21 cellular contexts compared by ENCODE assay signal in the genomic region with DNA sequence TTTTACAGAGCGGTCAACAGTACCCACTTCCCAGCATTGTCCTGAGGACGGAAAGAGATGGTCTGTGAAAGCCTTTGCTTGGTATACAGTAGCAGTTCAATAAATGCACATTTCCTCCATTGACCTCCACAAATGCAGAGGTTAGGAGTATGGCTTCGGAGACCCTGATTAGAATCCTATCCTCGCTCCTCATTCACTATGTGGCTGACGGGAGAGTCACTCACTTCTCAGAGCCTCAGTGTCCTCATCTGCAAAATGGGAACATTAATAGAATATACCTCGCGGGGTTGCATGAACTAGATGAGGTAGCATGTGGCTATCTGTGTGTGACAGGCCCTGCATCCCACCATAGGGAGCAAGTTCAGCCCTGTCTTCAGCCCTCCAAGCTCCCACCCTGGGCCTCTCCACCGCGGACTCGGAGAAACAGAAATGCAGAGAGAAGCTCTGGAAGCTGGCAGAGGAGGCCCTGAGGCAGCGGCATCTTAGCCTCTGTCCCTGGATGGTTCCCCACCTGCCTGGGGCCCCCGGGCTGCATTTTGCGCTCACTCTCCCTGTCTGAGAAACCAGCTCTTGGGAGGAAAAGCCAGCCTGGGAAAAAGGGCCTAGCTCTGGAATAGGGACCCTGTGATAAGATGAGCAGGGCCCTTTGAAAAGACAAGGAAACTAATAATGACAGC. TPM values are rescaled to one million over a fixed set of nuclear protein-coding genes. Genes with fewer than 3 reads are reported as not detected.
A peak's percentile ranks its signal among the peaks of the same experiment; 100 is the strongest.
DNase-seq lines count a peak whose midpoint lies in the region; ATAC-seq and TF ChIP-seq lines count a peak whose summit lies in the region.
"Had no signal": no experiment of that assay in that cellular context is flagged by ENCODE, and none has a peak within 500 bp of the region (broad histone marks: within the 10 kb centered on the region; RNA-seq: fewer than 3 reads in every experiment).

No MANE protein-coding gene starts in this region.

- H3K4me1 ChIP-seq in HEK293 (ENCODE audit: control insufficient read depth, insufficient read depth, low read length) (no peaks in the 10 kb centered on the region), suprapubic skin (peaks cover 33% of the 10 kb centered on the region), tibial nerve (peaks cover 0 to 17% (median 0%) of the 10 kb centered on the region in 4 donors)
- H3K4me1 ChIP-seq in naive thymus-derived CD4-positive, alpha-beta T cell (ENCODE audit: control insufficient read depth in 2 of 2, insufficient read depth in 2 of 2, low read length in 2 of 2): peaks cover 24 to 33% of the 10 kb centered on the region in 2 donors

- H3K36me3 Mint-ChIP-seq in central memory CD8-positive, alpha-beta T cell (ENCODE audit: insufficient read depth): no peaks in the 10 kb centered on the region
- no peaks in the 10 kb centered on the region for H3K36me3 Mint-ChIP-seq in naive thymus-derived CD4-positive, alpha-beta T cell

- no peak for DNase-seq in central memory CD8-positive, alpha-beta T cell (ENCODE audit: low spot score in 2 of 2)
- no peak for DNase-seq in naive thymus-derived CD4-positive, alpha-beta T cell
- DNase-seq in suprapubic skin (ENCODE audit: low spot score in 2 of 2) (no peak), tibial nerve (ENCODE audit: low spot score in 2 of 2) (no peak), NCI-H146 treated with DMSO at 0.1 percent for 48 hours (lab: John Stamatoyannopoulos, UW; ENCODE audit: unreplicated experiment) (no peak), DMS 273 treated with DMSO at 0.1 percent for 48 hours (lab: John Stamatoyannopoulos, UW) (no peak)
- DNase-seq: GF-D8; Karpas-422; mesenchymal stem cell; NCI-H1092; NCI-H2171 treated with DMSO at 0.1 percent for 48 hours; NCI-H774; nephron progenitor cell; stimulated activated CD4-positive, alpha-beta T cell treated with anti-CD3 and anti-CD28 coated beads, Interleukin-15, amount 100 ng/mL, for 24 hours; stimulated activated naive CD4-positive, alpha-beta T cell had no signal

- TF ChIP-seq CTCF in HEK293 (tag by site-specific recombination; IDR thresholded peaks at IDR 0.05): no peak
- TF ChIP-seq CTCF in suprapubic skin (IDR thresholded peaks at IDR 0.05): no peak
- no peak for TF ChIP-seq CTCF in tibial nerve (IDR thresholded peaks at IDR 0.05)

- H3K4me3 ChIP-seq in HEK293 (ENCODE audit: low read depth, low read length): no peak overlapping the region
- peak overlapping the region; percentile 17 for H3K4me3 ChIP-seq in naive thymus-derived CD4-positive, alpha-beta T cell (ENCODE audit: low read length)
- no peak overlapping the region for H3K4me3 ChIP-seq in suprapubic skin
- H3K4me3 ChIP-seq in tibial nerve: no peak overlapping the region
- H3K4me3 ChIP-seq: esophagus muscularis mucosa, PC-9 had no signal

- no peak for TF ChIP-seq POLR2A in suprapubic skin (IDR thresholded peaks at IDR 0.05)
- no peak for TF ChIP-seq POLR2A in tibial nerve (IDR thresholded peaks at IDR 0.05)

- no peak for TF ChIP-seq EP300 in suprapubic skin (IDR thresholded peaks at IDR 0.05)
- no peak for TF ChIP-seq EP300 in tibial nerve (IDR thresholded peaks at IDR 0.05)

- peak overlapping the region; percentile 46 for H3K27ac Mint-ChIP-seq in central memory CD8-positive, alpha-beta T cell (ENCODE audit: low read depth)
- H3K27ac Mint-ChIP-seq in naive thymus-derived CD4-positive, alpha-beta T cell: peak overlapping the region in 8 of 9 donors; percentile 36 to 78 (median 60)

- POLR2A ChIA-PET in HEK293 (lab: Yijun Ruan, JAX): interaction anchor here (1.0 kb wide), 1 partner anchor 10 kb away, joined by 3 read pairs; no protein-coding TSS in a partner anchor
- POLR2A ChIA-PET in naive thymus-derived CD4-positive, alpha-beta T cell (lab: Charles Lee): interaction anchor here (0.5 to 6.1 kb wide), 8 partner anchors 8 to 668 kb away, joined by 3 to 41 read pairs (median 4); a partner anchor contains a TSS

- 88% methylated on average over 13 of the region's 13 CpGs for WGBS in suprapubic skin
- WGBS in tibial nerve, 2 donors: 89 to 92% methylated on average over 13 of the region's 13 CpGs

- H3K27me3 Mint-ChIP-seq in central memory CD8-positive, alpha-beta T cell: no peaks in the 10 kb centered on the region
- no peaks in the 10 kb centered on the region for H3K27me3 Mint-ChIP-seq in naive thymus-derived CD4-positive, alpha-beta T cell

- no peaks in the 10 kb centered on the region for H3K27me3 ChIP-seq in naive thymus-derived CD4-positive, alpha-beta T cell (ENCODE audit: control insufficient read depth in 2 of 2, insufficient read depth in 2 of 2, low read length in 2 of 2)
- H3K27me3 ChIP-seq in suprapubic skin: no peaks in the 10 kb centered on the region
- no peaks in the 10 kb centered on the region for H3K27me3 ChIP-seq in tibial nerve
- H3K27me3 ChIP-seq: esophagus muscularis mucosa had no signal

- ATAC-seq in central memory CD8-positive, alpha-beta T cell (replicated peaks; ENCODE audit: extremely low read depth, poor library complexity, severe bottlenecking): no peak
- ATAC-seq in naive thymus-derived CD4-positive, alpha-beta T cell: no peak

- peak overlapping the region; percentile 44 for H3K4me3 Mint-ChIP-seq in central memory CD8-positive, alpha-beta T cell
- H3K4me3 Mint-ChIP-seq in naive thymus-derived CD4-positive, alpha-beta T cell: peak overlapping the region in 2 of 10 donors; percentile 41 to 50
- H3K4me3 Mint-ChIP-seq: nephron progenitor cell; T-helper 1 cell treated with Interleukin-12 subunit alpha and Interleukin-12 subunit beta and Interleukin-4 antibody, amounts not matched to agents 30 μg/mL and 1 μg/mL, for 36 hours had no signal

- no peaks in the 10 kb centered on the region for H3K9me3 Mint-ChIP-seq in central memory CD8-positive, alpha-beta T cell
- peaks cover 0 to 1% (median 0%) of the 10 kb centered on the region in 11 donors for H3K9me3 Mint-ChIP-seq in naive thymus-derived CD4-positive, alpha-beta T cell
- H3K9me3 Mint-ChIP-seq: nephron progenitor cell; T-helper 1 cell treated with Interleukin-12 subunit alpha and Interleukin-12 subunit beta and Interleukin-4 antibody, amounts not matched to agents 30 μg/mL and 1 μg/mL, for 36 hours had no signal

- CTCF ChIA-PET in HEK293 (lab: Yijun Ruan, JAX): interaction anchor here (5.6 kb wide), 1 partner anchor 16 kb away, joined by 37 read pairs; no protein-coding TSS in a partner anchor
- CTCF ChIA-PET in naive thymus-derived CD4-positive, alpha-beta T cell (lab: Charles Lee): interaction anchor here (0.5 to 3.8 kb wide), 4 partner anchors 16 to 169 kb away, joined by 4 to 20 read pairs (median 6); no protein-coding TSS in a partner anchor

- intact Hi-C loops in naive thymus-derived CD4-positive, alpha-beta T cell (cut with micrococcal nuclease): no loop called here

- peaks cover 32% of the 10 kb centered on the region for H3K4me1 Mint-ChIP-seq in central memory CD8-positive, alpha-beta T cell
- peaks cover 16 to 50% (median 39%) of the 10 kb centered on the region in 7 donors for H3K4me1 Mint-ChIP-seq in naive thymus-derived CD4-positive, alpha-beta T cell

- H3K27ac ChIP-seq in HEK293 (ENCODE audit: extremely low read depth, low read depth, low read length): no peak overlapping the region
- no peak overlapping the region for H3K27ac ChIP-seq in naive thymus-derived CD4-positive, alpha-beta T cell (ENCODE audit: low read depth, low read length)
- H3K27ac ChIP-seq in suprapubic skin: peak overlapping the region; percentile 8
- H3K27ac ChIP-seq in tibial nerve: peak overlapping the region in 2 of 4 donors; percentile 27 to 55
- H3K27ac ChIP-seq: PC-9 had no signal

- H3K36me3 ChIP-seq in HEK293 (ENCODE audit: control insufficient read depth in 2 of 2, insufficient read depth in 1 of 2, low read length in 2 of 2) (no peaks in the 10 kb centered on the region), suprapubic skin (no peaks in the 10 kb centered on the region), tibial nerve (no peaks in the 10 kb centered on the region)
- H3K36me3 ChIP-seq in naive thymus-derived CD4-positive, alpha-beta T cell (ENCODE audit: control insufficient read depth in 2 of 3, insufficient read depth in 3 of 3, low read length in 3 of 3): no peaks in the 10 kb centered on the region
- H3K36me3 ChIP-seq: esophagus muscularis mucosa had no signal

- no peaks in the 10 kb centered on the region for H3K9me3 ChIP-seq in HEK293 (ENCODE audit: control insufficient read depth, insufficient read depth, low read depth, low read length)
- no peaks in the 10 kb centered on the region for H3K9me3 ChIP-seq in naive thymus-derived CD4-positive, alpha-beta T cell (ENCODE audit: control insufficient read depth in 2 of 3, low read length in 3 of 3)
- H3K9me3 ChIP-seq in suprapubic skin: no peaks in the 10 kb centered on the region
- H3K9me3 ChIP-seq in tibial nerve: no peaks in the 10 kb centered on the region
- H3K9me3 ChIP-seq: esophagus muscularis mucosa had no signal

RNA-seq across cellular contexts. Expression of a gene that starts 11.9 kb away (rescaled TPM):
- total RNA-seq in naive thymus-derived CD4-positive, alpha-beta T cell: 100 to 1,000 TPM in 1 of 5 experiments, 10 to 100 TPM in 1, 1 to 10 TPM in 2, not detected in 1; 5.0 to 247 (median 17.8) TPM
- under 1 TPM in 1 of 2 donors, not detected in 1; 0.27 TPM for polyA plus RNA-seq in naive thymus-derived CD4-positive, alpha-beta T cell
- 10 to 100 TPM in 2 of 4 donors, 1 to 10 TPM in 2; 4.7 to 13.4 (median 9.8) TPM for total RNA-seq in suprapubic skin
- 10 to 100 TPM; 18.8 to 73.5 (median 25.2) TPM for total RNA-seq in tibial nerve
- total RNA-seq: bronchial epithelial cell, PC-9, renal cortical epithelial cell had no signal

RNA-seq across cellular contexts. Expression of a gene that starts 18.2 kb away (rescaled TPM):
- 10 to 100 TPM; 29.9 to 60.4 (median 45.1) TPM for total RNA-seq in naive thymus-derived CD4-positive, alpha-beta T cell
- polyA plus RNA-seq in naive thymus-derived CD4-positive, alpha-beta T cell: 10 to 100 TPM; 21.4 to 40.7 TPM
- total RNA-seq in suprapubic skin: 10 to 100 TPM; 45.5 to 53.8 (median 52.3) TPM
- 100 to 1,000 TPM in 3 of 4 donors, 10 to 100 TPM in 1; 91.6 to 142 (median 116) TPM for total RNA-seq in tibial nerve

RNA-seq across cellular contexts. Expression of a gene that starts 36.0 kb away (rescaled TPM):
- 100 to 1,000 TPM in 1 of 5 experiments, 10 to 100 TPM in 4; 42.2 to 149 (median 51.3) TPM for total RNA-seq in naive thymus-derived CD4-positive, alpha-beta T cell
- 100 to 1,000 TPM; 106 to 128 TPM for polyA plus RNA-seq in naive thymus-derived CD4-positive, alpha-beta T cell
- total RNA-seq in suprapubic skin: 100 to 1,000 TPM in 3 of 4 donors, 10 to 100 TPM in 1; 52.5 to 124 (median 103) TPM
- 100 to 1,000 TPM; 103 to 147 (median 128) TPM for total RNA-seq in tibial nerve

RNA-seq across cellular contexts. Expression of a gene that starts 37.7 kb away (rescaled TPM):
- total RNA-seq in naive thymus-derived CD4-positive, alpha-beta T cell: under 1 TPM in 2 of 5 experiments, not detected in 3; 0.16 to 0.86 TPM
- not detected for polyA plus RNA-seq in naive thymus-derived CD4-positive, alpha-beta T cell
- total RNA-seq in suprapubic skin (under 1 TPM in 2 of 4 donors, not detected in 2; 0.21 to 0.57 TPM), tibial nerve (under 1 TPM in 2 of 4 donors, not detected in 2; 0.21 to 0.60 TPM)
- total RNA-seq: PC-9, renal cortical epithelial cell had no signal

RNA-seq across cellular contexts. Expression of a gene that starts 58.7 kb away (rescaled TPM):
- total RNA-seq in naive thymus-derived CD4-positive, alpha-beta T cell: 1 to 10 TPM in 4 of 5 experiments, under 1 TPM in 1; 0.99 to 1.7 (median 1.4) TPM
- not detected for polyA plus RNA-seq in naive thymus-derived CD4-positive, alpha-beta T cell
- 1 to 10 TPM in 2 of 4 donors, under 1 TPM in 1, not detected in 1; 0.59 to 4.6 (median 1.0) TPM for total RNA-seq in suprapubic skin
- total RNA-seq in tibial nerve: 1 to 10 TPM; 2.2 to 6.7 (median 2.7) TPM
